10 cellular contexts compared by ENCODE assay signal in genomic region chr2:181570833-181571661, GRCh38.
DNase-seq lines count a peak whose midpoint lies in the region; ATAC-seq, FAIRE-seq and TF ChIP-seq lines count a peak whose summit lies in the region.
"Had no signal": no experiment of that assay in that cellular context is flagged by ENCODE, and none has a peak within 500 bp of the region (broad histone marks: within the 10 kb centered on the region; RNA-seq: fewer than 3 reads in every experiment).

No MANE protein-coding gene starts in this region.

- H3K79me2 ChIP-seq in GM23338 (replicated peaks; ENCODE audit: insufficient read depth), result no peaks in the 10 kb centered on the region

- H2AFZ ChIP-seq in GM23338, result no peak overlapping the region

- peaks cover 5% of the 10 kb centered on the region for H3K27me3 Mint-ChIP-seq in GM23338 (ENCODE audit: insufficient read depth, low read depth, poor library complexity)

- H3K36me3 Mint-ChIP-seq in GM23338 (ENCODE audit: low read depth), result no peaks in the 10 kb centered on the region

- H3K27me3 ChIP-seq in MG63 (no peaks in the 10 kb centered on the region), pancreas (no peaks in the 10 kb centered on the region), GM23338 (ENCODE audit: insufficient read depth) (no peaks in the 10 kb centered on the region)

- no peak overlapping the region for H3K27ac Mint-ChIP-seq in GM23338

- H3K4me1 ChIP-seq in pancreas, result no peaks in the 10 kb centered on the region
- peaks cover 5% of the 10 kb centered on the region; the same call in 1 of the 2 replicates for H3K4me1 ChIP-seq in GM23338 (ENCODE audit: insufficient read depth)

- H4K20me1 ChIP-seq in GM23338 (replicated peaks; ENCODE audit: insufficient read depth), result no peaks in the 10 kb centered on the region

- H3K4me3 ChIP-seq in MG63, result peak overlapping the region; percentile 11
- H3K4me3 ChIP-seq in cardiac fibroblast (replicated peaks in 1 of 2; ENCODE audit: low read depth in 2 of 2, low read length in 2 of 2), result no peak overlapping the region
- peak overlapping the region in 2 of 4 donors; percentile 1 to 4 for H3K4me3 ChIP-seq in pancreas
- no peak overlapping the region for H3K4me3 ChIP-seq in GM23338

- intact Hi-C loops in pancreas (cut with DNase I), result loop anchor here in 1 of 3 donors (10.0 kb wide), 1 partner anchor 144 kb away; no protein-coding TSS in a partner anchor

- no peaks in the 10 kb centered on the region for H3K9me2 ChIP-seq in GM23338 (ENCODE audit: insufficient read depth)

- 53 to 69% methylated on average over 4 of the region's 4 CpGs for WGBS in pancreas, 2 donors

- no peak overlapping the region for H3K27ac ChIP-seq in pancreas
- no peak overlapping the region for H3K27ac ChIP-seq in GM23338 (ENCODE audit: low read depth)

- H3K4me2 ChIP-seq in GM23338, result no peak overlapping the region

- TF ChIP-seq CTCF in cardiac fibroblast (IDR thresholded peaks at IDR 0.05; ENCODE audit: low read depth, low read length) (peak; percentile 26), pancreas (IDR thresholded peaks at IDR 0.05) (peak in 2 of 4 donors; percentile 7 to 11), GM23338 (conservative IDR thresholded peaks at IDR 0.05; ENCODE audit: low read depth in 2 of 2) (peak in 1 of 2 experiments; percentile 39; a peak in 2 of 4 replicates)

- peaks cover 4% of the 10 kb centered on the region for H3K4me1 Mint-ChIP-seq in GM23338

- peak; percentile 34 for FAIRE-seq in pancreas (lab: Jason Lieb, UNC)
- no peak for FAIRE-seq in GM12891 (lab: Jason Lieb, UNC)

- DNase-seq in NCI-H510A treated with DMSO at 0.1 percent for 48 hours (lab: John Stamatoyannopoulos, UW) (peak; percentile 31), NCI-H510A (lab: John Stamatoyannopoulos, UW) (no peak), MG63 (no peak), cardiac fibroblast (ENCODE audit: low read depth in 2 of 2) (peak; percentile 24 to 29), pancreas (no peak), GM12891 (ENCODE audit: insufficient read length, low spot score) (no peak), GM23338 (ENCODE audit: low spot score) (no peak)
- DNase-seq: activated CD8-positive, alpha-beta memory T cell treated with anti-CD3 and anti-CD28 coated beads for 24 hours had no signal

- H3K9me3 ChIP-seq in MG63 (no peaks in the 10 kb centered on the region), pancreas (no peaks in the 10 kb centered on the region)

- no peak for TF ChIP-seq POLR2A in GM12891 (IDR thresholded peaks at IDR 0.05; ENCODE audit: low read depth, low read length)

- H3K36me3 ChIP-seq in MG63 (no peaks in the 10 kb centered on the region), pancreas (no peaks in the 10 kb centered on the region), GM23338 (ENCODE audit: insufficient read depth) (no peaks in the 10 kb centered on the region)

- H3K4me3 Mint-ChIP-seq in GM23338, result no peak overlapping the region

- H3F3A ChIP-seq in GM23338 (replicated peaks; ENCODE audit: low read depth), result no peaks in the 10 kb centered on the region

- ATAC-seq in pancreas (peak in 2 of 4 donors; percentile 40 to 51), GM23338 (no peak), HG02938 (IDR thresholded peaks at IDR 0.05; ENCODE audit: unreplicated experiment) (no peak)
- ATAC-seq: Right ventricle myocardium inferior had no signal

- no peaks in the 10 kb centered on the region for H3K9me3 Mint-ChIP-seq in GM23338

TF ChIP-seq in GM12891, 5 proteins besides CTCF, POLR2A, EP300 and RAD21:
- TF ChIP-seq PAX5 (IDR thresholded peaks at IDR 0.05; ENCODE audit: insufficient read depth, low read length, severe bottlenecking) (no peak), POLR2AphosphoS5 (IDR thresholded peaks at IDR 0.05; ENCODE audit: low read depth, low read length) (no peak)

TF ChIP-seq in GM23338, 12 proteins besides CTCF, POLR2A, EP300 and RAD21 (continues in another document):
- TF ChIP-seq POLR2AphosphoS5 (IDR thresholded peaks at IDR 0.05; ENCODE audit: low read depth) (no peak), EZH2 (IDR thresholded peaks at IDR 0.05; ENCODE audit: low read depth, unreplicated experiment) (no peak), ZNF462 (CRISPR knock-in tag; IDR thresholded peaks at IDR 0.05) (no peak), STAT1 (IDR thresholded peaks at IDR 0.05; ENCODE audit: unreplicated experiment) (no peak), CREB1 (CRISPR knock-in tag; IDR thresholded peaks at IDR 0.05; ENCODE audit: low read depth) (no peak), EZH2phosphoT487 (IDR thresholded peaks at IDR 0.05; ENCODE audit: unreplicated experiment) (no peak), NANOG (IDR thresholded peaks at IDR 0.05; ENCODE audit: borderline replicate concordance) (no peak)
- TF ChIP-seq, protein P1, sequence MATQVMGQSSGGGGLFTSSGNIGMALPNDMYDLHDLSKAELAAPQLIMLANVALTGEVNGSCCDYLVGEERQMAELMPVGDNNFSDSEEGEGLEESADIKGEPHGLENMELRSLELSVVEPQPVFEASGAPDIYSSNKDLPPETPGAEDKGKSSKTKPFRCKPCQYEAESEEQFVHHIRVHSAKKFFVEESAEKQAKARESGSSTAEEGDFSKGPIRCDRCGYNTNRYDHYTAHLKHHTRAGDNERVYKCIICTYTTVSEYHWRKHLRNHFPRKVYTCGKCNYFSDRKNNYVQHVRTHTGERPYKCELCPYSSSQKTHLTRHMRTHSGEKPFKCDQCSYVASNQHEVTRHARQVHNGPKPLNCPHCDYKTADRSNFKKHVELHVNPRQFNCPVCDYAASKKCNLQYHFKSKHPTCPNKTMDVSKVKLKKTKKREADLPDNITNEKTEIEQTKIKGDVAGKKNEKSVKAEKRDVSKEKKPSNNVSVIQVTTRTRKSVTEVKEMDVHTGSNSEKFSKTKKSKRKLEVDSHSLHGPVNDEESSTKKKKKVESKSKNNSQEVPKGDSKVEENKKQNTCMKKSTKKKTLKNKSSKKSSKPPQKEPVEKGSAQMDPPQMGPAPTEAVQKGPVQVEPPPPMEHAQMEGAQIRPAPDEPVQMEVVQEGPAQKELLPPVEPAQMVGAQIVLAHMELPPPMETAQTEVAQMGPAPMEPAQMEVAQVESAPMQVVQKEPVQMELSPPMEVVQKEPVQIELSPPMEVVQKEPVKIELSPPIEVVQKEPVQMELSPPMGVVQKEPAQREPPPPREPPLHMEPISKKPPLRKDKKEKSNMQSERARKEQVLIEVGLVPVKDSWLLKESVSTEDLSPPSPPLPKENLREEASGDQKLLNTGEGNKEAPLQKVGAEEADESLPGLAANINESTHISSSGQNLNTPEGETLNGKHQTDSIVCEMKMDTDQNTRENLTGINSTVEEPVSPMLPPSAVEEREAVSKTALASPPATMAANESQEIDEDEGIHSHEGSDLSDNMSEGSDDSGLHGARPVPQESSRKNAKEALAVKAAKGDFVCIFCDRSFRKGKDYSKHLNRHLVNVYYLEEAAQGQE (IDR thresholded peaks at IDR 0.05; ENCODE audit: unreplicated experiment), result no peak

Comparison
In these comparisons a context has a peak if more than half of its experiments do, and no peak if none do; other contexts are left out.
1. DNase-seq: peak in NCI-H510A treated with DMSO at 0.1 percent for 48 hours (single experiment) and cardiac fibroblast (2 of 2); none in NCI-H510A (single experiment), MG63 (single experiment), pancreas (0 of 6), GM12891 (single experiment) and GM23338 (single experiment).